1 cellular context compared by ENCODE assay signal in genomic region chr11:64356498-64357411, GRCh38.
TF ChIP-seq lines count a peak whose summit lies in the region.

No MANE protein-coding gene starts in this region.

TF ChIP-seq in K562, 482 proteins besides CTCF, POLR2A, EP300 and RAD21 (continued from another document):
- TF ChIP-seq TOE1 (IDR thresholded peaks at IDR 0.05; ENCODE audit: borderline replicate concordance), result peak; percentile 55; the same call in 1 of the 2 replicates
- no peak for TF ChIP-seq TOE1 (CRISPR knock-in tag; IDR thresholded peaks at IDR 0.05; ENCODE audit: borderline replicate concordance, low read depth)
- TF ChIP-seq ZNF354B (CRISPR knock-in tag; IDR thresholded peaks at IDR 0.05), result no peak
- no peak for TF ChIP-seq CREB3 (tag; conservative IDR thresholded peaks at IDR 0.05; ENCODE audit: low read depth)
- TF ChIP-seq RCOR1 (IDR thresholded peaks at IDR 0.05; ENCODE audit: borderline replicate concordance in 1 of 2, low read depth in 2 of 2, low read length in 2 of 2), result peak in 1 of 2 experiments; percentile 72; a peak in 2 of 4 replicates
- TF ChIP-seq ZNF263 (CRISPR knock-in tag; IDR thresholded peaks at IDR 0.05; ENCODE audit: borderline replicate concordance), result peak; percentile 49; the same call in 1 of the 2 replicates
- TF ChIP-seq EWSR1 (IDR thresholded peaks at IDR 0.05; ENCODE audit: borderline replicate concordance, low read depth, partially characterized antibody), result no peak
- TF ChIP-seq RBM34 (IDR thresholded peaks at IDR 0.05; ENCODE audit: borderline replicate concordance, insufficient read depth, low read length), result no peak
- TF ChIP-seq ZBTB26 (CRISPR knock-in tag; IDR thresholded peaks at IDR 0.05), result 0 out of 2 replicates have a peak, but pooled peaks have one; percentile 6
- peak; percentile 46; the same call in 1 of the 2 replicates for TF ChIP-seq ARID1B (IDR thresholded peaks at IDR 0.05)
- TF ChIP-seq YY1 (IDR thresholded peaks at IDR 0.05; ENCODE audit: borderline replicate concordance in 1 of 3, control insufficient read depth in 1 of 3, extremely low read depth in 1 of 3, insufficient read depth in 3 of 3, insufficient read length in 1 of 3, insufficient replicate concordance in 2 of 3, low read depth in 1 of 3, low read length in 2 of 3), result peak in 2 of 3 experiments; percentile 26 to 41
- TF ChIP-seq CTCFL (IDR thresholded peaks at IDR 0.05; ENCODE audit: borderline replicate concordance, insufficient read depth, low read depth, low read length, poor library complexity, severe bottlenecking), result peak; percentile 91
- no peak for TF ChIP-seq ZNF408 (CRISPR knock-in tag; IDR thresholded peaks at IDR 0.05; ENCODE audit: low read depth)
- TF ChIP-seq ESRRA (IDR thresholded peaks at IDR 0.05; ENCODE audit: borderline replicate concordance, low read depth), result no peak
- no peak for TF ChIP-seq E2F1 (CRISPR knock-in tag; IDR thresholded peaks at IDR 0.05)
- TF ChIP-seq NR1H2 (CRISPR knock-in tag; IDR thresholded peaks at IDR 0.05), result 0 out of 2 replicates have a peak, but pooled peaks have one; percentile 62
- no peak for TF ChIP-seq XRCC3 (IDR thresholded peaks at IDR 0.05)
- TF ChIP-seq DPF2 (IDR thresholded peaks at IDR 0.05), result 0 out of 2 replicates have a peak, but pooled peaks have one; percentile 36
- TF ChIP-seq TBL1XR1 (IDR thresholded peaks at IDR 0.05; ENCODE audit: low read length in 2 of 2), result peak in 1 of 2 experiments; percentile 62; a peak in 1 of 4 replicates
- TF ChIP-seq PRDM10 (IDR thresholded peaks at IDR 0.05; ENCODE audit: partially characterized antibody), result peak; percentile 51
- TF ChIP-seq BRD9 (IDR thresholded peaks at IDR 0.05; ENCODE audit: low read depth, partially characterized antibody), result peak; percentile 89
- TF ChIP-seq TARDBP (IDR thresholded peaks at IDR 0.05), result 0 out of 2 replicates have a peak, but pooled peaks have one; percentile 53
- TF ChIP-seq AFF4 (CRISPR knock-in tag; IDR thresholded peaks at IDR 0.05), result 0 out of 2 replicates have a peak, but pooled peaks have one; percentile 29
- TF ChIP-seq MTA2 (IDR thresholded peaks at IDR 0.05; ENCODE audit: low read depth), result 0 out of 2 replicates have a peak, but pooled peaks have one; percentile 26
- peak in 1 of 2 experiments; percentile 91; a peak in 1 of 4 replicates for TF ChIP-seq SRF (CRISPR knock-in tag; IDR thresholded peaks at IDR 0.05)
- TF ChIP-seq ZNF124 (CRISPR knock-in tag; IDR thresholded peaks at IDR 0.05), result no peak
- TF ChIP-seq MTA1 (IDR thresholded peaks at IDR 0.05; ENCODE audit: borderline replicate concordance), result 0 out of 2 replicates have a peak, but pooled peaks have one; percentile 54
- no peak for TF ChIP-seq E2F6 (IDR thresholded peaks at IDR 0.05; ENCODE audit: borderline replicate concordance in 1 of 2, extremely low read depth in 1 of 2, insufficient read depth in 1 of 2, insufficient read length in 1 of 2, low read depth in 1 of 2, low read length in 1 of 2, poor library complexity in 1 of 2, severe bottlenecking in 1 of 2)
- 0 out of 4 replicates have a peak, but pooled peaks of 1 of the 2 experiments have one; percentile 56 for TF ChIP-seq ARNT (IDR thresholded peaks at IDR 0.05)
- TF ChIP-seq GATA2 (CRISPR knock-in tag; IDR thresholded peaks at IDR 0.05), result no peak
- TF ChIP-seq CREBBP (IDR thresholded peaks at IDR 0.05; ENCODE audit: low read depth, low read length), result no peak
- TF ChIP-seq KDM5B (IDR thresholded peaks at IDR 0.05; ENCODE audit: insufficient replicate concordance, low read depth, low read length), result no peak
- no peak for TF ChIP-seq DMBX1 (CRISPR knock-in tag; IDR thresholded peaks at IDR 0.05; ENCODE audit: borderline replicate concordance)
- no peak for TF ChIP-seq SNAPC5 (CRISPR knock-in tag; IDR thresholded peaks at IDR 0.05)
- TF ChIP-seq BCOR (IDR thresholded peaks at IDR 0.05), result 0 out of 2 replicates have a peak, but pooled peaks have one; percentile 12
- no peak for TF ChIP-seq ZNF41 (CRISPR knock-in tag; conservative IDR thresholded peaks at IDR 0.05)
- TF ChIP-seq NFATC3 (IDR thresholded peaks at IDR 0.05), result no peak
- 0 out of 2 replicates have a peak, but pooled peaks have one; percentile 18 for TF ChIP-seq CREB1 (IDR thresholded peaks at IDR 0.05)
- TF ChIP-seq CREB1 (CRISPR knock-in tag; IDR thresholded peaks at IDR 0.05), result peak; percentile 64
- TF ChIP-seq NFE2 (IDR thresholded peaks at IDR 0.05; ENCODE audit: low read depth), result no peak
